Comparison of ENCODE assay signal across 10 cellular contexts in the genomic region with DNA sequence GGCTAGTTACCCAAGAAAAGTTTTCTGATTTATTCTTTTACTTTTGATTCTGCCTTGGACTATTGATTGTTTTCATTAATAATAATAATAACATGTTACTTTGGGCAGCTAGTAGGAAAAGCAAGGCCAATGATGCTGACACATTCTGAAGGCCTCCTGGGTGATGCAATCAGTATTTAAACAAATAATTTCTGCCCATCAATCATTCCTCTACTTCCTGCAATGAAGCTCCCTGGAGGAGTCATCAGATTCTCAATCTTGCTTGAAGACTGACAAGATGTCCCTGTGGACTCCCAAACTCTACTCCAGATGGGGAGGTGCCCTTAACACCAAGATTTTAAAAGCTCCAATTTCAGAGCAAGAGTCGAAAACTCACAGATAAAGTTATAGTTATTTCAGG. TPM values are rescaled to one million over a fixed set of nuclear protein-coding genes. Genes with fewer than 3 reads are reported as not detected.
DNase-seq lines count a peak whose midpoint lies in the region; ATAC-seq and TF ChIP-seq lines count a peak whose summit lies in the region.
"Had no signal": no experiment of that assay in that cellular context is flagged by ENCODE, and none has a peak within 500 bp of the region (broad histone marks: within the 10 kb centered on the region; RNA-seq: fewer than 3 reads in every experiment).

A gene with protein sequence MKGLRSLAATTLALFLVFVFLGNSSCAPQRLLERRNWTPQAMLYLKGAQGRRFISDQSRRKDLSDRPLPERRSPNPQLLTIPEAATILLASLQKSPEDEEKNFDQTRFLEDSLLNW (plus strand): TSS at position 244 of the 400 bp plus-strand sequence. CDS start 177 bp downstream, outside the sequence.

- H3K36me3 ChIP-seq in BE2C: no peaks in the 10 kb centered on the region
- peaks cover 29% of the 10 kb centered on the region for H3K36me3 ChIP-seq in Karpas-422 (ENCODE audit: insufficient read depth, low read length)
- no peaks in the 10 kb centered on the region for H3K36me3 ChIP-seq in colonic mucosa
- no peaks in the 10 kb centered on the region for H3K36me3 ChIP-seq in muscle layer of colon (ENCODE audit: insufficient read depth, low read length)
- no peaks in the 10 kb centered on the region for H3K36me3 ChIP-seq in prostate gland

- H3K9me2 ChIP-seq in Karpas-422 (replicated peaks; ENCODE audit: insufficient read depth, low read length): no peaks in the 10 kb centered on the region

- peak within 1 kb of the TSS; percentile 95 for H3K27ac ChIP-seq in Karpas-422 (ENCODE audit: low read length)
- H3K27ac ChIP-seq in colonic mucosa: no peak within 1 kb of the TSS
- no peak within 1 kb of the TSS for H3K27ac ChIP-seq in muscle layer of colon (ENCODE audit: low read depth, low read length)
- H3K27ac ChIP-seq in prostate gland: no peak within 1 kb of the TSS

- H3K4me3 ChIP-seq in BE2C (ENCODE audit: low read depth, low read length): peak within 1 kb of the TSS; percentile 59
- peak within 1 kb of the TSS; percentile 77 for H3K4me3 ChIP-seq in Karpas-422 (ENCODE audit: low read length)
- peak within 1 kb of the TSS; percentile 49 for H3K4me3 ChIP-seq in colonic mucosa
- H3K4me3 ChIP-seq in muscle layer of colon (ENCODE audit: low read depth in 1 of 2, low read length in 2 of 2): peak within 1 kb of the TSS; percentile 58 to 64
- H3K4me3 ChIP-seq in prostate gland: no peak within 1 kb of the TSS

- H3K79me2 ChIP-seq in Karpas-422 (ENCODE audit: low read length): peaks cover 8% of the 10 kb centered on the region

- peak within 1 kb of the TSS; percentile 97 for H3K4me2 ChIP-seq in Karpas-422 (ENCODE audit: low read depth, low read length, poor library complexity, severe bottlenecking)

- WGBS in prostate gland: 96% methylated on average over 1 of the region's 1 CpG

- DNase-seq in BE2C (no peak), Karpas-422 (peak; percentile 95), colonic mucosa (no peak), prostate gland (ENCODE audit: low spot score) (no peak), NCI-H1694 (lab: John Stamatoyannopoulos, UW) (no peak), CD1c-positive myeloid dendritic cell (ENCODE audit: extremely low spot score) (no peak)
- DNase-seq: NCI-H2107 had no signal

- peaks cover 12% of the 10 kb centered on the region; the same call in 1 of the 2 replicates for H4K20me1 ChIP-seq in Karpas-422 (ENCODE audit: insufficient read depth, low read depth, low read length)

- ATAC-seq in HG03196 (IDR thresholded peaks at IDR 0.05; ENCODE audit: unreplicated experiment): no peak
- ATAC-seq: GM12878 had no signal

- H3K9ac ChIP-seq in Karpas-422 (ENCODE audit: low read length): peak within 1 kb of the TSS; percentile 80
- H3K9ac ChIP-seq in colonic mucosa (ENCODE audit: low read depth in 2 of 2, low read length in 2 of 2): no peak within 1 kb of the TSS
- no peak within 1 kb of the TSS for H3K9ac ChIP-seq in muscle layer of colon (ENCODE audit: low read length)

- H3K4me1 ChIP-seq in BE2C: no peaks in the 10 kb centered on the region
- peaks cover 54% of the 10 kb centered on the region for H3K4me1 ChIP-seq in Karpas-422 (ENCODE audit: low read length)
- H3K4me1 ChIP-seq in colonic mucosa: no peaks in the 10 kb centered on the region
- peaks cover 16% of the 10 kb centered on the region for H3K4me1 ChIP-seq in muscle layer of colon (ENCODE audit: insufficient read depth, low read length)
- no peaks in the 10 kb centered on the region for H3K4me1 ChIP-seq in prostate gland (replicated peaks)

- H3K9me3 ChIP-seq in BE2C (no peaks in the 10 kb centered on the region), Karpas-422 (ENCODE audit: low read length) (0 out of 2 replicates have a peak, but pooled peaks cover 3% of the 10 kb centered on the region), colonic mucosa (no peaks in the 10 kb centered on the region), muscle layer of colon (ENCODE audit: low read length) (no peaks in the 10 kb centered on the region), prostate gland (no peaks in the 10 kb centered on the region)

- no peak for TF ChIP-seq POLR2A in prostate gland (IDR thresholded peaks at IDR 0.05)

- 0 out of 2 replicates have a peak within 1 kb of the TSS, but pooled peaks have one; percentile 23 for H2AFZ ChIP-seq in Karpas-422 (ENCODE audit: low read length)

- TF ChIP-seq CTCF in BE2C (IDR thresholded peaks at IDR 0.05; ENCODE audit: low read depth, low read length) (no peak), colonic mucosa (IDR thresholded peaks at IDR 0.05) (no peak), prostate gland (IDR thresholded peaks at IDR 0.05) (no peak)

- intact Hi-C loops in colonic mucosa (cut with DNase I) (no loop called here), prostate gland (cut with DNase I) (no loop called here)

- H3K27me3 ChIP-seq in BE2C (peaks cover 59% of the 10 kb centered on the region), Karpas-422 (ENCODE audit: low read length) (no peaks in the 10 kb centered on the region), colonic mucosa (peaks cover 17% of the 10 kb centered on the region), muscle layer of colon (ENCODE audit: control insufficient read depth in 1 of 2, insufficient read depth in 2 of 2, low read length in 2 of 2) (peaks cover 5 to 8% of the 10 kb centered on the region in 2 donors), prostate gland (replicated peaks; ENCODE audit: insufficient read depth) (no peaks in the 10 kb centered on the region)

RNA-seq across cellular contexts. Expression of the gene that starts here (rescaled TPM):
- polyA plus RNA-seq in BE2C (2012; ENCODE audit: insufficient read depth, insufficient read length, low read depth): 0.37 TPM
- 327 and 787 TPM in 2 replicates for total RNA-seq in Karpas-422 (2014; rRNA removed; shearing (Covaris generic); ENCODE audit: low replicate concordance)
- total RNA-seq in colonic mucosa (not detected), prostate gland (under 1 TPM in 1 of 2 donors, not detected in 1; 0.51 TPM)
- total RNA-seq: GM12878 had no signal

Comparison
In these comparisons a context has a peak if more than half of its experiments do, and no peak if none do; other contexts are left out.
1. RNA of the gene that starts here (total RNA-seq): 327 to 787 TPM in Karpas-422; 0.51 TPM in prostate gland and not detected in colonic mucosa; every median in the first group is over 100 times any median in the second.
2. H3K4me3 ChIP-seq: peak in BE2C (single experiment), Karpas-422 (single experiment), colonic mucosa (single experiment) and muscle layer of colon (2 of 2); none in prostate gland (0 of 2).